In genomic region chr7:102446387-102447156, GRCh38 we compare ENCODE assay signal across 19 cellular contexts. TPM values are rescaled to one million over a fixed set of nuclear protein-coding genes. Genes with fewer than 3 reads are reported as not detected.
DNase-seq lines count a peak whose midpoint lies in the region; ATAC-seq, FAIRE-seq and TF ChIP-seq lines count a peak whose summit lies in the region.
"Had no signal": no experiment of that assay in that cellular context is flagged by ENCODE, and none has a peak within 500 bp of the region (broad histone marks: within the 10 kb centered on the region; RNA-seq: fewer than 3 reads in every experiment).

No MANE protein-coding gene starts in this region.

- no peak overlapping the region for H2BK5ac ChIP-seq in H1 (ENCODE audit: low read depth, low read length)

- no peak overlapping the region for H2BK120ac ChIP-seq in H1 (replicated peaks; ENCODE audit: low read depth, low read length)

- H3K9ac ChIP-seq in OCI-LY1 (ENCODE audit: low read length), result peak overlapping the region; percentile 1; the same call in 1 of the 2 replicates
- H3K9ac ChIP-seq in H1 (replicated peaks in 1 of 4; ENCODE audit: extremely low read depth in 1 of 4, low read depth in 3 of 4, low read length in 3 of 4), result no peak overlapping the region

- no peak overlapping the region for H2BK20ac ChIP-seq in H1 (ENCODE audit: low read length)

- TF ChIP-seq CTCF in OCI-LY1 (IDR thresholded peaks at IDR 0.05; ENCODE audit: low read length) (no peak), H1 (IDR thresholded peaks at IDR 0.05; ENCODE audit: control extremely low read depth in 1 of 3, insufficient read depth in 1 of 3, low read depth in 1 of 3, low read length in 3 of 3) (no peak)

- H3K56ac ChIP-seq in H1 (replicated peaks; ENCODE audit: insufficient read length, low read depth, low read length), result no peak overlapping the region

- no peak overlapping the region for H4K91ac ChIP-seq in H1 (replicated peaks; ENCODE audit: insufficient read length, low read length)

- no peak overlapping the region for H3K4me2 ChIP-seq in OCI-LY1 (ENCODE audit: low read length)
- no peak overlapping the region for H3K4me2 ChIP-seq in H1 (ENCODE audit: insufficient read depth in 1 of 2, low read depth in 2 of 2, low read length in 2 of 2)

- H3K27ac ChIP-seq in OCI-LY1 (ENCODE audit: low read depth, low read length, poor library complexity, severe bottlenecking), result peak overlapping the region; percentile 97
- H3K27ac ChIP-seq in H1 (ENCODE audit: low read depth, low read length), result no peak overlapping the region

- peak overlapping the region; percentile 93 for H3K27ac Mint-ChIP-seq in stimulated activated memory B cell treated with anti-CD40 and anti-IgM and Interleukin-4, amounts not matched to agents 10 μg/mL and 1 μg/mL and 100 μg/mL, for 72 hours
- peak overlapping the region in 1 of 2 donors; percentile 74 for H3K27ac Mint-ChIP-seq in natural killer cell treated with Interleukin-12 subunit alpha and Interleukin-12 subunit beta and Interleukin-15 and Interleukin-18, amount 100 ng/mL, for 72 hours

- no peaks in the 10 kb centered on the region for H3K9me3 ChIP-seq in OCI-LY1 (ENCODE audit: low read length)
- no peaks in the 10 kb centered on the region for H3K9me3 ChIP-seq in H1 (ENCODE audit: insufficient read depth in 2 of 2, low read depth in 1 of 2, low read length in 1 of 2)
- H3K9me3 ChIP-seq: BE2C had no signal

- H4K8ac ChIP-seq in H1 (ENCODE audit: extremely low read depth, insufficient read depth, low read length), result peak overlapping the region; percentile 68; the same call in 1 of the 2 replicates

- H2BK12ac ChIP-seq in H1 (ENCODE audit: low read depth, low read length), result no peak overlapping the region

- H3K14ac ChIP-seq in H1 (ENCODE audit: insufficient read length), result no peak overlapping the region

- H2AFZ ChIP-seq in OCI-LY1 (ENCODE audit: low read length), result no peak overlapping the region
- no peak overlapping the region for H2AFZ ChIP-seq in H1 (ENCODE audit: low read length)

- CTCF ChIA-PET in H1 (lab: Charles Lee; ENCODE audit: partially characterized antibody), result interaction anchor here (0.9 to 1.7 kb wide), 2 partner anchors 12 to 31 kb away, joined by 3 to 4 read pairs; no protein-coding TSS in a partner anchor

- no peak overlapping the region for H4K5ac ChIP-seq in H1 (ENCODE audit: insufficient read length, low read depth, low read length)

- no peak for ATAC-seq in stimulated activated memory B cell treated with anti-CD40 and anti-IgM and Interleukin-4, amounts not matched to agents 10 μg/mL and 1 μg/mL and 100 μg/mL, for 72 hours
- ATAC-seq in natural killer cell treated with Interleukin-12 subunit alpha and Interleukin-12 subunit beta and Interleukin-15 and Interleukin-18, amount 100 ng/mL, for 72 hours, result no peak
- no peak for ATAC-seq in GM21737 (IDR thresholded peaks at IDR 0.05; ENCODE audit: unreplicated experiment)
- ATAC-seq: HCT116, PC-3 had no signal

- peaks cover 61% of the 10 kb centered on the region for H3K36me3 ChIP-seq in OCI-LY1 (ENCODE audit: insufficient read depth, low read length)
- peaks cover 2 to 17% (median 6%) of the 10 kb centered on the region in 4 experiments; a peak in 5 of 8 replicates for H3K36me3 ChIP-seq in H1 (ENCODE audit: control insufficient read depth in 2 of 4, insufficient read depth in 4 of 4, low read length in 3 of 4)

- no peaks in the 10 kb centered on the region for H4K20me1 ChIP-seq in OCI-LY1 (ENCODE audit: insufficient read depth, low read length)
- H4K20me1 ChIP-seq in H1 (replicated peaks in 1 of 2; ENCODE audit: control insufficient read depth in 1 of 2, insufficient read depth in 2 of 2, low read length in 2 of 2), result peaks cover 0 to 3% of the 10 kb centered on the region in 2 experiments

- no peak for TF ChIP-seq RAD21 in H1 (IDR thresholded peaks at IDR 0.05 in 1 of 2, conservative IDR thresholded peaks at IDR 0.05 in 1 of 2; ENCODE audit: low read depth in 2 of 2, low read length in 2 of 2)

- no peak for DNase-seq in GM12892 (ENCODE audit: insufficient read length)
- no peak for DNase-seq in H1 (ENCODE audit: low read depth in 1 of 2, low spot score in 2 of 2)
- DNase-seq in natural killer cell treated with Interleukin-12 subunit alpha and Interleukin-12 subunit beta and Interleukin-15 and Interleukin-18, amount 100 ng/mL, for 72 hours (ENCODE audit: low spot score), result no peak
- no peak for DNase-seq in GDM1 (lab: John Stamatoyannopoulos, UW)
- no peak for DNase-seq in AG20443 (ENCODE audit: low spot score)
- DNase-seq: ACHN; BE2C; CD8-positive, alpha-beta memory T cell; MV-4-11; NCI-H1436; NCI-H2081; NCI-H2227 treated with DMSO at 0.1 percent for 48 hours; NCI-H524 treated with DMSO at 0.1 percent for 48 hours; NK-92 treated with Interleukin-12 subunit alpha and Interleukin-12 subunit beta, amount 100 ng/mL, for 24 hours; PC-3 had no signal

- H3K27me3 Mint-ChIP-seq in stimulated activated memory B cell treated with anti-CD40 and anti-IgM and Interleukin-4, amounts not matched to agents 10 μg/mL and 1 μg/mL and 100 μg/mL, for 72 hours, result no peaks in the 10 kb centered on the region
- H3K27me3 Mint-ChIP-seq in natural killer cell treated with Interleukin-12 subunit alpha and Interleukin-12 subunit beta and Interleukin-15 and Interleukin-18, amount 100 ng/mL, for 72 hours, result no peaks in the 10 kb centered on the region
- H3K27me3 Mint-ChIP-seq: CD8-positive, alpha-beta memory T cell had no signal

- H3K36me3 Mint-ChIP-seq in stimulated activated memory B cell treated with anti-CD40 and anti-IgM and Interleukin-4, amounts not matched to agents 10 μg/mL and 1 μg/mL and 100 μg/mL, for 72 hours, result peaks cover 69% of the 10 kb centered on the region
- H3K36me3 Mint-ChIP-seq in natural killer cell treated with Interleukin-12 subunit alpha and Interleukin-12 subunit beta and Interleukin-15 and Interleukin-18, amount 100 ng/mL, for 72 hours, result peaks cover 6% of the 10 kb centered on the region

- peak overlapping the region; percentile 64 for H3K4me3 Mint-ChIP-seq in stimulated activated memory B cell treated with anti-CD40 and anti-IgM and Interleukin-4, amounts not matched to agents 10 μg/mL and 1 μg/mL and 100 μg/mL, for 72 hours
- no peak overlapping the region for H3K4me3 Mint-ChIP-seq in natural killer cell treated with Interleukin-12 subunit alpha and Interleukin-12 subunit beta and Interleukin-15 and Interleukin-18, amount 100 ng/mL, for 72 hours
- H3K4me3 Mint-ChIP-seq: CD8-positive, alpha-beta memory T cell had no signal

- peaks cover 67% of the 10 kb centered on the region for H3K4me1 Mint-ChIP-seq in stimulated activated memory B cell treated with anti-CD40 and anti-IgM and Interleukin-4, amounts not matched to agents 10 μg/mL and 1 μg/mL and 100 μg/mL, for 72 hours
- peaks cover 11 to 14% of the 10 kb centered on the region in 2 donors for H3K4me1 Mint-ChIP-seq in natural killer cell treated with Interleukin-12 subunit alpha and Interleukin-12 subunit beta and Interleukin-15 and Interleukin-18, amount 100 ng/mL, for 72 hours (ENCODE audit: low read depth in 2 of 2)

- no peaks in the 10 kb centered on the region for H3K79me1 ChIP-seq in H1 (ENCODE audit: low read depth, low read length)

- no peak for FAIRE-seq in GM12892 (lab: Jason Lieb, UNC)
- no peak for FAIRE-seq in H1 (lab: Jason Lieb, UNC)

- no peak for TF ChIP-seq EP300 in H1 (IDR thresholded peaks at IDR 0.05; ENCODE audit: borderline replicate concordance in 1 of 2, low read depth in 2 of 2, low read length in 2 of 2)

- 97% methylated on average over 39 of the region's 41 CpGs; no CpG with 5 or more reads in 1 of the 2 experiments for WGBS in H1 (ENCODE audit: extremely low coverage in 1 of 2, insufficient coverage in 1 of 2, insufficient read length in 1 of 2, insufficient replicate concordance in 2 of 2, low coverage in 1 of 2, low lambda C conversion rate in 2 of 2, missing lambda C conversion rate in 1 of 2), 2 experiments

- H3F3A ChIP-seq in OCI-LY1 (ENCODE audit: insufficient read depth, low read length), result peaks cover 15% of the 10 kb centered on the region

- TF ChIP-seq POLR2A in GM12892 (IDR thresholded peaks at IDR 0.05; ENCODE audit: low read depth, low read length), result 0 out of 2 replicates have a peak, but pooled peaks have one; percentile 20
- no peak for TF ChIP-seq POLR2A in H1 (IDR thresholded peaks at IDR 0.05; ENCODE audit: control extremely low read depth in 1 of 2, low read depth in 2 of 2, low read length in 2 of 2)

- H3K79me2 ChIP-seq in OCI-LY1 (ENCODE audit: insufficient read depth, low read length) (no peaks in the 10 kb centered on the region), H1 (ENCODE audit: control insufficient read depth in 1 of 2, insufficient read depth in 2 of 2, low read length in 2 of 2) (no peaks in the 10 kb centered on the region)

- no peaks in the 10 kb centered on the region for H3K9me2 ChIP-seq in OCI-LY1 (ENCODE audit: low read depth, low read length)

- POLR2A ChIA-PET in H1 (lab: Charles Lee; ENCODE audit: partially characterized antibody), result interaction anchor here (1.4 to 2.9 kb wide), 2 partner anchors 9 to 27 kb away, joined by 3 to 16 read pairs; no protein-coding TSS in a partner anchor

- no peak overlapping the region for H2BK15ac ChIP-seq in H1 (ENCODE audit: low read length)

- H3K27me3 ChIP-seq in OCI-LY1 (ENCODE audit: insufficient read depth, low read length), result no peaks in the 10 kb centered on the region
- no peaks in the 10 kb centered on the region for H3K27me3 ChIP-seq in H1 (replicated peaks in 1 of 4; ENCODE audit: control insufficient read depth in 3 of 4, extremely low read depth in 1 of 4, insufficient read depth in 3 of 4, low read length in 3 of 4)
- H3K27me3 ChIP-seq: BE2C had no signal

- no peak overlapping the region for H3K18ac ChIP-seq in H1 (ENCODE audit: extremely low read depth, low read length)

- H2AK5ac ChIP-seq in H1 (ENCODE audit: low read depth, low read length), result no peak overlapping the region

- H3K9me3 Mint-ChIP-seq in stimulated activated memory B cell treated with anti-CD40 and anti-IgM and Interleukin-4, amounts not matched to agents 10 μg/mL and 1 μg/mL and 100 μg/mL, for 72 hours, result no peaks in the 10 kb centered on the region
- no peaks in the 10 kb centered on the region for H3K9me3 Mint-ChIP-seq in natural killer cell treated with Interleukin-12 subunit alpha and Interleukin-12 subunit beta and Interleukin-15 and Interleukin-18, amount 100 ng/mL, for 72 hours
- H3K9me3 Mint-ChIP-seq: CD8-positive, alpha-beta memory T cell had no signal

- H3K23me2 ChIP-seq in H1 (ENCODE audit: low read depth, low read length), result no peaks in the 10 kb centered on the region; the same call in 1 of the 2 replicates

- H3K4ac ChIP-seq in H1 (replicated peaks; ENCODE audit: insufficient read length, low read depth, low read length), result no peak overlapping the region

- no peak overlapping the region for H3K4me3 ChIP-seq in OCI-LY1 (ENCODE audit: low read depth, low read length, poor library complexity, severe bottlenecking)
- no peak overlapping the region for H3K4me3 ChIP-seq in H1 (ENCODE audit: extremely low read depth in 1 of 4, insufficient read depth in 2 of 4, low read depth in 3 of 4, low read length in 4 of 4)

- no peak overlapping the region for H3K23ac ChIP-seq in H1 (ENCODE audit: insufficient read length)

- H3K4me1 ChIP-seq in OCI-LY1 (ENCODE audit: insufficient read depth, low read length, severe bottlenecking) (peaks cover 71% of the 10 kb centered on the region), H1 (replicated peaks in 1 of 4; ENCODE audit: control insufficient read depth in 3 of 4, insufficient read depth in 4 of 4, low read length in 3 of 4) (peaks cover 0 to 7% (median 0%) of the 10 kb centered on the region in 4 experiments; a peak in 2 of 7 replicates)

RNA-seq across cellular contexts. Expression of gene ORAI2, which starts 13.2 kb away (rescaled TPM):
- polyA plus RNA-seq in GM12892 (2012; ENCODE audit: missing spikeins), result 11.9 TPM
- total RNA-seq in H1 (2021; fragmentation: NEBNext Ultra II Directional; extraction: Animal tissue kit (Norgen Biotek cat#: 25700)), result 20.7 and 22.9 TPM in 2 replicates
- polyA plus RNA-seq in H1 (2011; rRNA removed), result 35.2 and 49.8 TPM in 2 replicates
- 30.9 TPM for polyA plus RNA-seq in H1 (2011; cell fraction: cytosol; rRNA removed)
- 22.4 TPM for polyA plus RNA-seq in H1 (2011; cell fraction: nucleus; rRNA removed)
- polyA plus RNA-seq in H1 (2012, experiment 1 of 2), result 14.2 to 25.3 TPM (median 22.8 TPM) in 4 replicates
- polyA plus RNA-seq in H1 (2012, experiment 2 of 2), result 15.5 TPM
- 17.4 TPM for polyA plus RNA-seq in H1 (2013, experiment 1 of 2)
- 16.4 TPM for polyA plus RNA-seq in H1 (2013, experiment 2 of 2)
- polyA minus RNA-seq in H1 (2011; rRNA and poly(A)+ RNA removed), result 18.7 and 27.7 TPM in 2 replicates
- 24.6 TPM for polyA minus RNA-seq in H1 (2011; cell fraction: cytosol; rRNA and poly(A)+ RNA removed)
- polyA minus RNA-seq in H1 (2011; cell fraction: nucleus; rRNA and poly(A)+ RNA removed), result 17.7 TPM
- total RNA-seq in natural killer cell treated with Interleukin-12 subunit alpha and Interleukin-12 subunit beta and Interleukin-15 and Interleukin-18, amount 100 ng/mL, for 72 hours, result 10 to 100 TPM; 56.5 to 70.4 TPM

RNA-seq across cellular contexts. Expression of gene ALKBH4, which starts 18.1 kb away (rescaled TPM):
- polyA plus RNA-seq in GM12892 (2012; ENCODE audit: missing spikeins), result 3.7 TPM
- total RNA-seq in H1 (2021; fragmentation: NEBNext Ultra II Directional; extraction: Animal tissue kit (Norgen Biotek cat#: 25700)), result 16.6 and 17.7 TPM in 2 replicates
- polyA plus RNA-seq in H1 (2011; rRNA removed), result 10.2 and 14.2 TPM in 2 replicates
- polyA plus RNA-seq in H1 (2011; cell fraction: cytosol; rRNA removed), result 14.9 TPM
- polyA plus RNA-seq in H1 (2011; cell fraction: nucleus; rRNA removed), result 7.7 TPM
- polyA plus RNA-seq in H1 (2012, experiment 1 of 2), result 10.7 to 14.9 TPM (median 12.4 TPM) in 4 replicates
- polyA plus RNA-seq in H1 (2012, experiment 2 of 2), result 13.3 TPM
- polyA plus RNA-seq in H1 (2013, experiment 1 of 2), result 12.5 TPM
- 12.3 TPM for polyA plus RNA-seq in H1 (2013, experiment 2 of 2)
- 1.9 and 3.4 TPM in 2 replicates for polyA minus RNA-seq in H1 (2011; rRNA and poly(A)+ RNA removed)
- polyA minus RNA-seq in H1 (2011; cell fraction: cytosol; rRNA and poly(A)+ RNA removed), result 6.5 TPM
- 7.7 TPM for polyA minus RNA-seq in H1 (2011; cell fraction: nucleus; rRNA and poly(A)+ RNA removed)
- 10 to 100 TPM in 1 of 2 donors, 1 to 10 TPM in 1; 7.8 to 19.3 TPM for total RNA-seq in natural killer cell treated with Interleukin-12 subunit alpha and Interleukin-12 subunit beta and Interleukin-15 and Interleukin-18, amount 100 ng/mL, for 72 hours

RNA-seq across cellular contexts. Expression of gene LRWD1, which starts 18.2 kb away (rescaled TPM):
- 7.2 TPM for polyA plus RNA-seq in GM12892 (2012; ENCODE audit: missing spikeins)
- total RNA-seq in H1 (2021; fragmentation: NEBNext Ultra II Directional; extraction: Animal tissue kit (Norgen Biotek cat#: 25700)), result 26.8 and 28.5 TPM in 2 replicates
- 23.4 and 33.7 TPM in 2 replicates for polyA plus RNA-seq in H1 (2011; rRNA removed)
- polyA plus RNA-seq in H1 (2011; cell fraction: cytosol; rRNA removed), result 32.4 TPM
- 53.1 TPM for polyA plus RNA-seq in H1 (2011; cell fraction: nucleus; rRNA removed)
- 12.8 to 28.5 TPM (median 23.6 TPM) in 4 replicates for polyA plus RNA-seq in H1 (2012, experiment 1 of 2)
- 24.2 TPM for polyA plus RNA-seq in H1 (2012, experiment 2 of 2)
- 11.8 TPM for polyA plus RNA-seq in H1 (2013, experiment 1 of 2)
- polyA plus RNA-seq in H1 (2013, experiment 2 of 2), result 10.4 TPM
- polyA minus RNA-seq in H1 (2011; rRNA and poly(A)+ RNA removed), result 13.8 and 20.8 TPM in 2 replicates
- 17.4 TPM for polyA minus RNA-seq in H1 (2011; cell fraction: cytosol; rRNA and poly(A)+ RNA removed)
- polyA minus RNA-seq in H1 (2011; cell fraction: nucleus; rRNA and poly(A)+ RNA removed), result 20.7 TPM
- 10 to 100 TPM; 22.9 to 44.2 TPM for total RNA-seq in natural killer cell treated with Interleukin-12 subunit alpha and Interleukin-12 subunit beta and Interleukin-15 and Interleukin-18, amount 100 ng/mL, for 72 hours

RNA-seq across cellular contexts. Expression of gene POLR2J, which starts 32.1 kb away (rescaled TPM):
- 60.1 TPM for polyA plus RNA-seq in GM12892 (2012; ENCODE audit: missing spikeins)
- 54.1 TPM in 2 replicates for total RNA-seq in H1 (2021; fragmentation: NEBNext Ultra II Directional; extraction: Animal tissue kit (Norgen Biotek cat#: 25700))
- 109 and 113 TPM in 2 replicates for polyA plus RNA-seq in H1 (2011; rRNA removed)
- 122 TPM for polyA plus RNA-seq in H1 (2011; cell fraction: cytosol; rRNA removed)
- 86.3 TPM for polyA plus RNA-seq in H1 (2011; cell fraction: nucleus; rRNA removed)
- 67.0 to 98.0 TPM (median 84.3 TPM) in 4 replicates for polyA plus RNA-seq in H1 (2012, experiment 1 of 2)
- 76.1 TPM for polyA plus RNA-seq in H1 (2012, experiment 2 of 2)
- 137 TPM for polyA plus RNA-seq in H1 (2013, experiment 1 of 2)
- 144 TPM for polyA plus RNA-seq in H1 (2013, experiment 2 of 2)
- polyA minus RNA-seq in H1 (2011; rRNA and poly(A)+ RNA removed), result 25.6 and 27.0 TPM in 2 replicates
- polyA minus RNA-seq in H1 (2011; cell fraction: cytosol; rRNA and poly(A)+ RNA removed), result 18.2 TPM
- polyA minus RNA-seq in H1 (2011; cell fraction: nucleus; rRNA and poly(A)+ RNA removed), result 109 TPM
- 10 to 100 TPM; 56.9 to 57.6 TPM for total RNA-seq in natural killer cell treated with Interleukin-12 subunit alpha and Interleukin-12 subunit beta and Interleukin-15 and Interleukin-18, amount 100 ng/mL, for 72 hours

RNA-seq across cellular contexts. Expression of gene PRKRIP1, which starts 50.4 kb away (rescaled TPM):
- polyA plus RNA-seq in GM12892 (2012; ENCODE audit: missing spikeins), result 25.2 TPM
- 22.0 and 25.0 TPM in 2 replicates for total RNA-seq in H1 (2021; fragmentation: NEBNext Ultra II Directional; extraction: Animal tissue kit (Norgen Biotek cat#: 25700))
- polyA plus RNA-seq in H1 (2011; rRNA removed), result 11.1 and 16.8 TPM in 2 replicates
- polyA plus RNA-seq in H1 (2011; cell fraction: cytosol; rRNA removed), result 26.1 TPM
- 32.9 TPM for polyA plus RNA-seq in H1 (2011; cell fraction: nucleus; rRNA removed)
- 22.7 to 26.5 TPM (median 25.2 TPM) in 4 replicates for polyA plus RNA-seq in H1 (2012, experiment 1 of 2)
- 11.2 TPM for polyA plus RNA-seq in H1 (2012, experiment 2 of 2)
- polyA plus RNA-seq in H1 (2013, experiment 1 of 2), result 20.9 TPM
- 19.3 TPM for polyA plus RNA-seq in H1 (2013, experiment 2 of 2)
- 4.1 and 5.3 TPM in 2 replicates for polyA minus RNA-seq in H1 (2011; rRNA and poly(A)+ RNA removed)
- 14.2 TPM for polyA minus RNA-seq in H1 (2011; cell fraction: cytosol; rRNA and poly(A)+ RNA removed)
- 13.0 TPM for polyA minus RNA-seq in H1 (2011; cell fraction: nucleus; rRNA and poly(A)+ RNA removed)
- 10 to 100 TPM; 26.7 to 39.5 TPM for total RNA-seq in natural killer cell treated with Interleukin-12 subunit alpha and Interleukin-12 subunit beta and Interleukin-15 and Interleukin-18, amount 100 ng/mL, for 72 hours
